Comparison of ENCODE assay signal across 18 cellular contexts in the genomic region with DNA sequence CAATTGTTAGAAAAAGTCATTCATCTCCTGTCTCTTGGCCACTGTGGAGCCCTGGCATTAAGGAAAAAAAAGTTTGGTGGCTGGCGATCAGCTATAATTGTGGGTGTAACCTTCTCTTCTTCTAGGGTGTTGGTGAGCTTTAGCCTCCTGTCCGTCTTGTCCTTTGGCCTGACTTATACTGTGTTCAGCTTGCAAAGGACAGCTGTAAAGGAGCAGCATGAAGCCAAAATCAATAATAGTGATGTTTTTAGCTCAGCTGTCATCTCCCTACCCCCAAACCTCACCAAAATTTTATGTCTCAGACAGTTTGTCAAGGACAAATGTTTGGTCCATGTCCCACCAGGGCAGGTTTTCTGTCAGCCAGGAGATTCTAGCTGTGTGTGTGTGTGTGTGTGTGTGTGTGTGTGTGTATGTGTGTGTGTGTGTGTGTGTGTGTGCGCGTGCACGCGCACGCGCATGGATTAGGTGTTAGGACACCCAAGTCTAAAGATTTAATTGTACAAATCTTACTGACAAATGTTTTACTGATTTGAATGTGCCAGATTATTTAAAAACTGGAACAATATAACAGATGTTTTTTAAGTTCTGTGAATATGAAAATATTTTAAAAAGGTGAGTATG.
"Had no signal": no experiment of that assay in that cellular context is flagged by ENCODE, and none has a peak within 500 bp of the region (broad histone marks: within the 10 kb centered on the region; RNA-seq: fewer than 3 reads in every experiment).

No MANE protein-coding gene starts in this region.

- H3K36me3 ChIP-seq: ascending aorta, breast epithelium, right lobe of liver, upper lobe of left lung had no signal

- H3K27ac Mint-ChIP-seq: activated CD4-positive, alpha-beta T cell treated with anti-CD3 and anti-CD28 coated beads for 36 hours; activated naive CD4-positive, alpha-beta T cell treated with anti-CD3 and anti-CD28 coated beads, Interleukin-2, amount 50 U/mL, for 24 hours; dendritic cell treated with granulocyte-macrophage colony-stimulating factor and Interleukin-4, amounts not matched to agents 40 ng/mL and 50 ng/mL, for 4 days; progenitor cell of endocrine pancreas; stimulated activated effector memory CD8-positive, alpha-beta T cell treated with anti-CD3 and anti-CD28 coated beads, Interleukin-12 subunit alpha, Interleukin-12 subunit beta, amount 100 ng/mL, for 72 hours had no signal

- H3K4me1 Mint-ChIP-seq: activated CD4-positive, alpha-beta T cell treated with anti-CD3 and anti-CD28 coated beads for 36 hours; activated naive CD4-positive, alpha-beta T cell treated with anti-CD3 and anti-CD28 coated beads, Interleukin-2, amount 50 U/mL, for 24 hours; neural crest cell; stimulated activated effector memory CD8-positive, alpha-beta T cell treated with anti-CD3 and anti-CD28 coated beads, Interleukin-12 subunit alpha, Interleukin-12 subunit beta, amount 100 ng/mL, for 72 hours had no signal

- H3K4me3 Mint-ChIP-seq: activated CD4-positive, alpha-beta T cell treated with anti-CD3 and anti-CD28 coated beads for 36 hours; activated naive CD4-positive, alpha-beta T cell treated with anti-CD3 and anti-CD28 coated beads, Interleukin-2, amount 50 U/mL, for 24 hours; dendritic cell treated with granulocyte-macrophage colony-stimulating factor and Interleukin-4, amounts not matched to agents 40 ng/mL and 50 ng/mL, for 4 days; neural crest cell; stimulated activated effector memory CD8-positive, alpha-beta T cell treated with anti-CD3 and anti-CD28 coated beads, Interleukin-12 subunit alpha, Interleukin-12 subunit beta, amount 100 ng/mL, for 72 hours had no signal

- H3K36me3 Mint-ChIP-seq: activated naive CD4-positive, alpha-beta T cell treated with anti-CD3 and anti-CD28 coated beads, Interleukin-2, amount 50 U/mL, for 24 hours; stimulated activated effector memory CD8-positive, alpha-beta T cell treated with anti-CD3 and anti-CD28 coated beads, Interleukin-12 subunit alpha, Interleukin-12 subunit beta, amount 100 ng/mL, for 72 hours had no signal

- H3K9me3 ChIP-seq: ascending aorta, breast epithelium, right lobe of liver, testis, upper lobe of left lung had no signal

- DNase-seq: activated CD4-positive, alpha-beta T cell treated with anti-CD3 and anti-CD28 coated beads for 36 hours; activated CD4-positive, alpha-beta T cell treated with anti-CD3 and anti-CD28 coated beads, Interleukin-2, amount 50 U/mL, for 48 hours; activated gamma-delta T cell; effector CD8-positive, alpha-beta T cell; hippocampal formation; midbrain; right lobe of liver; stimulated activated CD4-positive, alpha-beta T cell treated with anti-CD3 and anti-CD28 coated beads, Interleukin-4, amount 100 ng/mL, for 24 hours; testis had no signal

- H3K27me3 ChIP-seq: ascending aorta, breast epithelium, right lobe of liver, testis, upper lobe of left lung had no signal

- H3K4me1 ChIP-seq: breast epithelium, right lobe of liver, testis had no signal

- H3K27ac ChIP-seq: breast epithelium, right lobe of liver, testis, upper lobe of left lung had no signal

- ATAC-seq: activated CD4-positive, alpha-beta T cell treated with anti-CD3 and anti-CD28 coated beads for 36 hours; esophagus mucosa; right lobe of liver; stimulated activated effector memory CD8-positive, alpha-beta T cell treated with anti-CD3 and anti-CD28 coated beads, Interleukin-12 subunit alpha, Interleukin-12 subunit beta, amount 100 ng/mL, for 72 hours had no signal

- H3K27me3 Mint-ChIP-seq: activated CD4-positive, alpha-beta T cell treated with anti-CD3 and anti-CD28 coated beads for 36 hours; activated naive CD4-positive, alpha-beta T cell treated with anti-CD3 and anti-CD28 coated beads, Interleukin-2, amount 50 U/mL, for 24 hours; dendritic cell treated with granulocyte-macrophage colony-stimulating factor and Interleukin-4, amounts not matched to agents 40 ng/mL and 50 ng/mL, for 4 days; progenitor cell of endocrine pancreas had no signal

- H3K4me3 ChIP-seq: ascending aorta, breast epithelium, right lobe of liver, testis, upper lobe of left lung had no signal

- H3K9me3 Mint-ChIP-seq: activated naive CD4-positive, alpha-beta T cell treated with anti-CD3 and anti-CD28 coated beads, Interleukin-2, amount 50 U/mL, for 24 hours; dendritic cell treated with granulocyte-macrophage colony-stimulating factor and Interleukin-4, amounts not matched to agents 40 ng/mL and 50 ng/mL, for 4 days; neural crest cell; stimulated activated effector memory CD8-positive, alpha-beta T cell treated with anti-CD3 and anti-CD28 coated beads, Interleukin-12 subunit alpha, Interleukin-12 subunit beta, amount 100 ng/mL, for 72 hours had no signal
